ENCODE assay signal across 26 cellular contexts in genomic region chr17:49285716-49286115, GRCh38. TPM values are rescaled to one million over a fixed set of nuclear protein-coding genes. Genes with fewer than 3 reads are reported as not detected.
"Had no signal": no experiment of that assay in that cellular context is flagged by ENCODE, and none has a peak within 500 bp of the region (broad histone marks: within the 10 kb centered on the region; RNA-seq: fewer than 3 reads in every experiment).

No MANE protein-coding gene starts in this region.

- FAIRE-seq: bronchial epithelial cell had no signal

- H3K9me3 ChIP-seq: ascending aorta, body of pancreas, Peyer's patch had no signal

- H3K4me1 ChIP-seq: ascending aorta, body of pancreas, Peyer's patch had no signal

- H3K36me3 ChIP-seq: ascending aorta, Peyer's patch had no signal

- H3K27ac ChIP-seq: ascending aorta, body of pancreas, Peyer's patch had no signal

- DNase-seq: activated B cell treated with CpG ODN at 0.5 μM for 24 hours; activated CD4-positive, alpha-beta memory T cell treated with anti-CD3 and anti-CD28 coated beads, Interleukin-2, amount 10 ng/mL, durations not matched to agents 7 days and 5 days; activated CD4-positive, alpha-beta T cell treated with anti-CD3 and anti-CD28 coated beads for 36 hours; activated CD4-positive, alpha-beta T cell treated with anti-CD3 and anti-CD28 coated beads, Interleukin-2, amount 50 U/mL, for 1 hour; activated effector memory CD4-positive, alpha-beta T cell treated with anti-CD3 and anti-CD28 coated beads, Interleukin-2, amount 50 U/mL, for 16 hours; activated naive CD4-positive, alpha-beta T cell treated with Interleukin-2 at 50 U/mL for 16 hours; activated naive CD8-positive, alpha-beta T cell treated with anti-CD3 and anti-CD28 coated beads, Interleukin-2, amount 50 U/mL, for 24 hours; activated T-cell treated with anti-CD3 and anti-CD28 coated beads, Interleukin-2, amount 50 U/mL, for 4 hours; amniotic stem cell; body of pancreas; MM.1S; NCI-H1105; NCI-H1436; NCI-H1694 treated with DMSO at 0.1 percent for 48 hours; NCI-H2029 treated with DMSO at 0.1 percent for 48 hours; NCI-H510A treated with DMSO at 0.1 percent for 48 hours; NCI-H69; NK-92 treated with Interleukin-12 subunit alpha and Interleukin-12 subunit beta, amount 100 ng/mL, for 24 hours; OCI-M1; Peyer's patch; SHP77 treated with DMSO at 0.1 percent for 48 hours; T-helper 17 cell; T-helper 9 cell had no signal

- H3K27me3 ChIP-seq: ascending aorta, body of pancreas, Peyer's patch had no signal

- ATAC-seq: activated CD4-positive, alpha-beta T cell treated with anti-CD3 and anti-CD28 coated beads for 36 hours; activated naive CD4-positive, alpha-beta T cell treated with anti-CD3 and anti-CD28 coated beads, Interleukin-2, amount 50 U/mL, for 72 hours; activated naive CD8-positive, alpha-beta T cell treated with anti-CD3 and anti-CD28 coated beads, Interleukin-2, amount 50 U/mL, for 24 hours; activated T-cell treated with anti-CD3 and anti-CD28 coated beads, Interleukin-2, amount 50 U/mL, for 4 hours; body of pancreas; T-helper 17 cell had no signal

- H3K4me3 ChIP-seq: ascending aorta, body of pancreas, Peyer's patch had no signal

RNA-seq across cellular contexts. Expression of gene PHOSPHO1, which starts 55.1 kb away (rescaled TPM):
- total RNA-seq: activated B cell treated with CpG ODN at 0.5 μM for 24 hours; activated CD4-positive, alpha-beta memory T cell treated with anti-CD3 and anti-CD28 coated beads, Interleukin-2, amount 10 ng/mL, durations not matched to agents 7 days and 5 days; activated CD4-positive, alpha-beta T cell treated with anti-CD3 and anti-CD28 coated beads for 36 hours; activated naive CD4-positive, alpha-beta T cell treated with anti-CD3 and anti-CD28 coated beads, Interleukin-2, amount 50 U/mL, for 72 hours; ascending aorta; bronchial epithelial cell; Peyer's patch; T-helper 17 cell had no signal
